Comparison of ENCODE assay signal across 8 cellular contexts in genomic region chr1:116881879-116882520, GRCh38. TPM values are rescaled to one million over a fixed set of nuclear protein-coding genes. Genes with fewer than 3 reads are reported as not detected.
DNase-seq lines count a peak whose midpoint lies in the region; ATAC-seq, FAIRE-seq and TF ChIP-seq lines count a peak whose summit lies in the region.

No MANE protein-coding gene starts in this region.

- ATAC-seq in HG02852 (IDR thresholded peaks at IDR 0.05; ENCODE audit: unreplicated experiment): peak; percentile 45
- ATAC-seq in omental fat pad (ENCODE audit: low FRiP score): peak; percentile 84
- ATAC-seq in GM18861 (IDR thresholded peaks at IDR 0.05; ENCODE audit: unreplicated experiment): no peak
- ATAC-seq in GM21423 (IDR thresholded peaks at IDR 0.05; ENCODE audit: unreplicated experiment): no peak

- no peaks in the 10 kb centered on the region for H4K20me1 ChIP-seq in endothelial cell of umbilical vein (replicated peaks; ENCODE audit: control insufficient read depth, extremely low read depth, insufficient read depth, low read length)

- H3K36me3 ChIP-seq in endothelial cell of umbilical vein (ENCODE audit: control insufficient read depth in 2 of 2, extremely low read depth in 1 of 2, insufficient read depth in 2 of 2, low read length in 2 of 2) (no peaks in the 10 kb centered on the region), prostate gland (no peaks in the 10 kb centered on the region)

- H3K27me3 ChIP-seq in endothelial cell of umbilical vein (ENCODE audit: control insufficient read depth in 2 of 2, insufficient read depth in 2 of 2, low read length in 2 of 2) (no peaks in the 10 kb centered on the region), prostate gland (replicated peaks; ENCODE audit: insufficient read depth) (no peaks in the 10 kb centered on the region)

- dilution Hi-C loops in endothelial cell of umbilical vein (cut with MboI; ENCODE audit: extremely low pct_ligation_motif_present, low sequenced_read_pairs): no loop called here

- intact Hi-C loops in endothelial cell of umbilical vein (cut with micrococcal nuclease): loop anchor here (1.0 kb wide), 1 partner anchor 145 kb away; no protein-coding TSS in a partner anchor
- intact Hi-C loops in prostate gland (cut with DNase I): no loop called here

- H3K4me3 ChIP-seq in endothelial cell of umbilical vein (replicated peaks in 1 of 3; ENCODE audit: insufficient read depth in 1 of 3, low read depth in 1 of 3, low read length in 3 of 3) (no peak overlapping the region), prostate gland (no peak overlapping the region)

- H3K9me3 ChIP-seq in endothelial cell of umbilical vein (replicated peaks; ENCODE audit: control insufficient read depth, insufficient read depth, low read length) (no peaks in the 10 kb centered on the region), prostate gland (no peaks in the 10 kb centered on the region)

- no peaks in the 10 kb centered on the region for H3K79me2 ChIP-seq in endothelial cell of umbilical vein (ENCODE audit: control insufficient read depth, insufficient read depth, low read length)

- H3K4me2 ChIP-seq in endothelial cell of umbilical vein (ENCODE audit: insufficient read depth, low read length): no peak overlapping the region

- H3K9ac ChIP-seq in endothelial cell of umbilical vein (replicated peaks; ENCODE audit: extremely low read depth, insufficient read depth, low read length): no peak overlapping the region

- TF ChIP-seq CTCF in endothelial cell of umbilical vein (IDR thresholded peaks at IDR 0.05; ENCODE audit: extremely low read depth in 1 of 2, insufficient read depth in 1 of 2, low read depth in 1 of 2, low read length in 2 of 2): peak; percentile 12 to 27
- TF ChIP-seq CTCF in omental fat pad (IDR thresholded peaks at IDR 0.05): no peak
- TF ChIP-seq CTCF in prostate gland (IDR thresholded peaks at IDR 0.05): no peak

- no peak overlapping the region for H3K27ac ChIP-seq in endothelial cell of umbilical vein (ENCODE audit: insufficient read depth, low read depth, low read length)
- no peak overlapping the region for H3K27ac ChIP-seq in prostate gland

- no peaks in the 10 kb centered on the region for H3K9me1 ChIP-seq in endothelial cell of umbilical vein (replicated peaks; ENCODE audit: control insufficient read depth, extremely low read depth, insufficient read depth, low read length)

- 77% methylated on average over 9 of the region's 9 CpGs for WGBS in prostate gland

- POLR2A ChIA-PET in endothelial cell of umbilical vein (lab: Charles Lee): no interaction called here

- FAIRE-seq in endothelial cell of umbilical vein (lab: Jason Lieb, UNC): no peak

- DNase-seq in EH (ENCODE audit: low read depth) (peak; percentile 70), SW480 (ENCODE audit: low spot score) (peak; percentile 25), endothelial cell of umbilical vein (ENCODE audit: low read depth, low spot score) (peak; percentile 26), omental fat pad (ENCODE audit: low spot score) (peak; percentile 56), prostate gland (ENCODE audit: low spot score) (no peak)

- BruUV-seq in endothelial cell of umbilical vein (replicated peaks; lab: Mats Ljungman, UMichigan): no TSS peak

- no peak overlapping the region for H2AFZ ChIP-seq in endothelial cell of umbilical vein (ENCODE audit: low read depth, low read length)

- TF ChIP-seq POLR2A in endothelial cell of umbilical vein (IDR thresholded peaks at IDR 0.05; ENCODE audit: low read depth, low read length) (no peak), prostate gland (IDR thresholded peaks at IDR 0.05) (no peak)

- H3K4me1 ChIP-seq in endothelial cell of umbilical vein (ENCODE audit: control insufficient read depth, extremely low read depth, insufficient read depth, low read length) (peaks cover 26% of the 10 kb centered on the region), prostate gland (replicated peaks) (no peaks in the 10 kb centered on the region)

- CTCF ChIA-PET in endothelial cell of umbilical vein (lab: Charles Lee): interaction anchor here (0.7 to 4.8 kb wide), 13 partner anchors 9 to 1250 kb away, joined by 3 to 37 read pairs (median 6); no protein-coding TSS in a partner anchor

TF ChIP-seq in endothelial cell of umbilical vein, 7 proteins besides CTCF, POLR2A, EP300 and RAD21:
- no peak for TF ChIP-seq GATA2 (IDR thresholded peaks at IDR 0.05; ENCODE audit: insufficient read depth, insufficient read length, low read depth, low read length)
- TF ChIP-seq MAX (IDR thresholded peaks at IDR 0.05; ENCODE audit: insufficient read depth, insufficient read length): no peak
- no peak for TF ChIP-seq JUN (IDR thresholded peaks at IDR 0.05; ENCODE audit: borderline replicate concordance, insufficient read depth, insufficient read length, low read depth)
- TF ChIP-seq FOS (IDR thresholded peaks at IDR 0.05; ENCODE audit: borderline replicate concordance, insufficient read depth, low read length): no peak
- no peak for TF ChIP-seq MYC (IDR thresholded peaks at IDR 0.05; ENCODE audit: low read depth, low read length)
- no peak for TF ChIP-seq POLR2AphosphoS5 (IDR thresholded peaks at IDR 0.05; ENCODE audit: insufficient read depth, low read depth, low read length)
- TF ChIP-seq EZH2 (IDR thresholded peaks at IDR 0.05; ENCODE audit: borderline replicate concordance, low read depth, low read length, severe bottlenecking): no peak

RNA-seq across cellular contexts. Expression of gene PTGFRN, which starts 27.7 kb away (rescaled TPM):
- total RNA-seq in endothelial cell of umbilical vein (60.7 and 71.6 TPM in 2 replicates), omental fat pad (10 to 100 TPM; 10.7 to 39.8 (median 28.5) TPM), prostate gland (10 to 100 TPM; 37.1 to 70.7 TPM)
- polyA plus RNA-seq in endothelial cell of umbilical vein: 30.6 and 39.6 TPM in 2 replicates
- 50.0 and 51.8 TPM in 2 replicates for polyA plus RNA-seq in endothelial cell of umbilical vein (2011; cell fraction: cytosol; rRNA removed)
- 30.1 and 35.3 TPM in 2 replicates for polyA plus RNA-seq in endothelial cell of umbilical vein (2011; cell fraction: nucleus; rRNA removed)
- polyA plus RNA-seq in endothelial cell of umbilical vein (2012): 65.1 and 90.3 TPM in 2 replicates
- 88.1 and 118 TPM in 2 replicates for polyA minus RNA-seq in endothelial cell of umbilical vein
- 12.9 TPM for polyA minus RNA-seq in endothelial cell of umbilical vein (2011; cell fraction: cytosol; rRNA and poly(A)+ RNA removed)
- 25.9 and 39.5 TPM in 2 replicates for polyA minus RNA-seq in endothelial cell of umbilical vein (2011; cell fraction: nucleus; rRNA and poly(A)+ RNA removed)

Comparison
In these comparisons a context has a peak if more than half of its experiments do, and no peak if none do; other contexts are left out.
1. ATAC-seq: peak in HG02852 (single experiment) and omental fat pad (single experiment); none in GM18861 (single experiment) and GM21423 (single experiment).
2. CTCF ChIP-seq: peak in endothelial cell of umbilical vein (2 of 2); none in omental fat pad (0 of 3) and prostate gland (0 of 4).